14 cellular contexts compared by ENCODE assay signal in genomic region chr7:17405786-17406185, GRCh38.
DNase-seq lines count a peak whose midpoint lies in the region; ATAC-seq, FAIRE-seq and TF ChIP-seq lines count a peak whose summit lies in the region.
"Had no signal": no experiment of that assay in that cellular context is flagged by ENCODE, and none has a peak within 500 bp of the region (broad histone marks: within the 10 kb centered on the region; RNA-seq: fewer than 3 reads in every experiment).

No MANE protein-coding gene starts in this region.

- FAIRE-seq in HTR-8/SVneo (lab: Jason Lieb, UNC): peak; percentile 67

- no peak for ATAC-seq in HG02588 (IDR thresholded peaks at IDR 0.05; ENCODE audit: unreplicated experiment)
- ATAC-seq in GM18858 (IDR thresholded peaks at IDR 0.05; ENCODE audit: unreplicated experiment): no peak
- ATAC-seq in GM19035 (IDR thresholded peaks at IDR 0.05; ENCODE audit: unreplicated experiment): no peak
- ATAC-seq: T-helper 17 cell had no signal

- no peak for TF ChIP-seq CTCF in AG09309 (IDR thresholded peaks at IDR 0.05; ENCODE audit: control insufficient read depth, insufficient read depth, low read depth, low read length, missing control alignments)

- DNase-seq in AG09309 (ENCODE audit: low read depth) (peak; percentile 89), HTR-8/SVneo (ENCODE audit: insufficient read length, low spot score) (peak; percentile 59), astrocyte of the hippocampus (ENCODE audit: low read depth, low spot score) (peak; percentile 63), kidney glomerular epithelial cell (lab: John Stamatoyannopoulos, UW) (peak; percentile 84), NCI-H748 (lab: John Stamatoyannopoulos, UW; ENCODE audit: unreplicated experiment) (no peak)
- DNase-seq: CD4-positive, alpha-beta memory T cell; colonic mucosa; islet precursor cell; NCI-H2227 treated with DMSO at 0.1 percent for 48 hours; nucleus accumbens; T-helper 17 cell had no signal

- no peak overlapping the region for H3K4me3 ChIP-seq in AG09309 (ENCODE audit: control insufficient read depth, low read depth, low read length)
- H3K4me3 ChIP-seq: colonic mucosa had no signal
